ENCODE assay signal across 27 cellular contexts in genomic region chr6:157046776-157047175, GRCh38.
"Had no signal": no experiment of that assay in that cellular context is flagged by ENCODE, and none has a peak within 500 bp of the region (broad histone marks: within the 10 kb centered on the region; RNA-seq: fewer than 3 reads in every experiment).

No MANE protein-coding gene starts in this region.

- H3K27ac Mint-ChIP-seq: activated CD4-positive, alpha-beta memory T cell treated with anti-CD3 and anti-CD28 coated beads, Interleukin-2, amount 10 ng/mL, durations not matched to agents 7 days and 5 days; activated CD4-positive, alpha-beta T cell treated with anti-CD3 and anti-CD28 coated beads, Interleukin-2, amount 10 ng/mL, durations not matched to agents 24 days and 14 days; activated naive CD4-positive, alpha-beta T cell treated with anti-CD3 and anti-CD28 coated beads for 36 hours; activated naive CD8-positive, alpha-beta T cell treated with anti-CD3 and anti-CD28 coated beads, Interleukin-2, amount 10 ng/mL, durations not matched to agents 7 days and 5 days; activated T-cell treated with anti-CD3 and anti-CD28 coated beads, Interleukin-2, amount 50 U/mL, for 72 hours; T-helper 2 cell treated with Interferon-gamma antibody and Interleukin-4, amounts not matched to agents 5 μg/mL and 100 μg/mL, for 36 hours; type B pancreatic cell had no signal

- H3K36me3 Mint-ChIP-seq: immature natural killer cell had no signal

- H3K9me3 Mint-ChIP-seq: activated CD4-positive, alpha-beta memory T cell treated with anti-CD3 and anti-CD28 coated beads, Interleukin-2, amount 10 ng/mL, durations not matched to agents 7 days and 5 days; activated CD4-positive, alpha-beta T cell treated with anti-CD3 and anti-CD28 coated beads, Interleukin-2, amount 10 ng/mL, durations not matched to agents 24 days and 14 days; activated naive CD4-positive, alpha-beta T cell treated with anti-CD3 and anti-CD28 coated beads for 36 hours; activated naive CD8-positive, alpha-beta T cell treated with anti-CD3 and anti-CD28 coated beads, Interleukin-2, amount 10 ng/mL, durations not matched to agents 7 days and 5 days; activated T-cell treated with anti-CD3 and anti-CD28 coated beads, Interleukin-2, amount 50 U/mL, for 72 hours; immature natural killer cell; T-helper 2 cell treated with Interferon-gamma antibody and Interleukin-4, amounts not matched to agents 5 μg/mL and 100 μg/mL, for 36 hours; type B pancreatic cell had no signal

- H3K4me1 ChIP-seq: body of pancreas, testis had no signal

- H3K9me3 ChIP-seq: body of pancreas, left lung, right lobe of liver, testis had no signal

- H3K27me3 Mint-ChIP-seq: activated CD4-positive, alpha-beta memory T cell treated with anti-CD3 and anti-CD28 coated beads, Interleukin-2, amount 10 ng/mL, durations not matched to agents 7 days and 5 days; activated CD4-positive, alpha-beta T cell treated with anti-CD3 and anti-CD28 coated beads, Interleukin-2, amount 10 ng/mL, durations not matched to agents 24 days and 14 days; activated naive CD8-positive, alpha-beta T cell treated with anti-CD3 and anti-CD28 coated beads, Interleukin-2, amount 10 ng/mL, durations not matched to agents 7 days and 5 days; type B pancreatic cell had no signal

- H3K36me3 ChIP-seq: left lung, right lobe of liver had no signal

- H3K4me3 Mint-ChIP-seq: activated CD4-positive, alpha-beta memory T cell treated with anti-CD3 and anti-CD28 coated beads, Interleukin-2, amount 10 ng/mL, durations not matched to agents 7 days and 5 days; activated CD4-positive, alpha-beta T cell treated with anti-CD3 and anti-CD28 coated beads, Interleukin-2, amount 10 ng/mL, durations not matched to agents 24 days and 14 days; activated naive CD4-positive, alpha-beta T cell treated with anti-CD3 and anti-CD28 coated beads for 36 hours; activated naive CD8-positive, alpha-beta T cell treated with anti-CD3 and anti-CD28 coated beads, Interleukin-2, amount 10 ng/mL, durations not matched to agents 7 days and 5 days; activated T-cell treated with anti-CD3 and anti-CD28 coated beads, Interleukin-2, amount 50 U/mL, for 72 hours; immature natural killer cell; T-helper 2 cell treated with Interferon-gamma antibody and Interleukin-4, amounts not matched to agents 5 μg/mL and 100 μg/mL, for 36 hours; type B pancreatic cell had no signal

- H3K4me3 ChIP-seq: body of pancreas, hepatocyte, left lung, right lobe of liver, testis had no signal

- ATAC-seq: activated CD4-positive, CD25-positive, alpha-beta regulatory T cell treated with anti-CD3 and anti-CD28 coated beads, Interleukin-2, amount 50 U/mL, for 24 hours; activated T-cell treated with anti-CD3 and anti-CD28 coated beads, Interleukin-2, amount 50 U/mL, for 72 hours; body of pancreas; left lung; right lobe of liver had no signal

- H3K27me3 ChIP-seq: body of pancreas, hepatocyte, left lung, right lobe of liver, testis had no signal

- H3K4me1 Mint-ChIP-seq: activated CD4-positive, alpha-beta memory T cell treated with anti-CD3 and anti-CD28 coated beads, Interleukin-2, amount 10 ng/mL, durations not matched to agents 7 days and 5 days had no signal

- H3K27ac ChIP-seq: body of pancreas, hepatocyte, right lobe of liver, testis, VCaP had no signal

- H3K4me2 ChIP-seq: hepatocyte had no signal

- DNase-seq: activated CD4-positive, alpha-beta memory T cell treated with anti-CD3 and anti-CD28 coated beads, Interleukin-2, amount 10 ng/mL, durations not matched to agents 7 days and 5 days; activated CD4-positive, alpha-beta T cell treated with anti-CD3 and anti-CD28 coated beads, Interleukin-2, amount 10 ng/mL, durations not matched to agents 24 days and 14 days; activated effector memory CD4-positive, alpha-beta T cell treated with Interleukin-2 at 50 U/mL for 16 hours; activated naive CD4-positive, alpha-beta T cell treated with anti-CD3 and anti-CD28 coated beads for 36 hours; activated naive CD8-positive, alpha-beta T cell treated with anti-CD3 and anti-CD28 coated beads, Interleukin-2, amount 10 ng/mL, durations not matched to agents 7 days and 5 days; activated T-cell treated with anti-CD3 and anti-CD28 coated beads, Interleukin-2, amount 50 U/mL, for 72 hours; amygdala; body of pancreas; caudate nucleus; effector memory CD4-positive, alpha-beta T cell; foreskin melanocyte; glutamatergic neuron; immature natural killer cell; kidney glomerular epithelial cell; left lung; midbrain; nucleus accumbens; right lobe of liver; stimulated activated CD4-positive, alpha-beta T cell treated with anti-CD3 and anti-CD28 coated beads, Interleukin-2, amount 100 ng/mL, for 48 hours; stimulated activated CD8-positive, alpha-beta memory T cell treated with anti-CD3 and anti-CD28 coated beads, Interleukin-4, amount 100 ng/mL, for 48 hours; stimulated activated naive CD4-positive, alpha-beta T cell; testis had no signal

- H2AFZ ChIP-seq: hepatocyte had no signal
